In the genomic region with DNA sequence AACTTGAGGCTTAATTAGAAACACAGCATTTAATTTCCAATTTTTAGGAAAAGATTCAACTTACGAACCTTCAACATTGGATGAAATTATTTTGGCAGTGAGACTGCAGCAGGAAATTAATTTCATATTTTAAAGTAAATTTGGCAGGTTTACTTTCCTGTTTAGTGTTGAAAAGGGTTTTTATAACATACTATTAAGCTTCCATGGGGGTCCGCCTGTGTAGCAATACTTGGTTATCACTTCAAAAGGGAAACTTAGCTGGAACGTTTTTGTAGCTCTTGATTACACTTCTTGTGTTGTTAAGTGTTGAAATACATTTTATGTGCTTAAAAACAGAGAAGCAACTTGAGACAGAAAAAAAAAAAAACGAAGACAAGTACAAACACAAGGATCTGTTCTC, we compare ENCODE assay signal across 32 cellular contexts.
"Had no signal": no experiment of that assay in that cellular context is flagged by ENCODE, and none has a peak within 500 bp of the region (broad histone marks: within the 10 kb centered on the region; RNA-seq: fewer than 3 reads in every experiment).

No MANE protein-coding gene starts in this region.

- H3K9me3 ChIP-seq: Peyer's patch had no signal

- H3K27me3 ChIP-seq: cardiac muscle cell, Peyer's patch had no signal

- H3K4me2 ChIP-seq: KMS-11 had no signal

- DNase-seq: activated CD4-positive, alpha-beta memory T cell treated with anti-CD3 and anti-CD28 coated beads, Interleukin-2, amount 10 ng/mL, durations not matched to agents 7 days and 5 days; activated CD4-positive, alpha-beta T cell treated with anti-CD3 and anti-CD28 coated beads for 1 hour; activated CD4-positive, alpha-beta T cell treated with anti-CD3 and anti-CD28 coated beads for 48 hours; activated CD4-positive, CD25-positive, alpha-beta regulatory T cell; activated CD8-positive, alpha-beta memory T cell treated with anti-CD3 and anti-CD28 coated beads for 24 hours; activated CD8-positive, alpha-beta memory T cell treated with anti-CD3 and anti-CD28 coated beads, Interleukin-2, amount 10 ng/mL, durations not matched to agents 7 days and 5 days; activated CD8-positive, alpha-beta memory T cell treated with anti-CD3 and anti-CD28 coated beads, Interleukin-2, amount 50 U/mL, for 48 hours; activated effector memory CD4-positive, alpha-beta T cell treated with Interleukin-2 at 50 U/mL for 16 hours; activated naive CD4-positive, alpha-beta T cell treated with anti-CD3 and anti-CD28 coated beads, Interleukin-2, amount 10 ng/mL, durations not matched to agents 7 days and 5 days; activated naive CD8-positive, alpha-beta T cell treated with anti-CD3 and anti-CD28 coated beads, Interleukin-2, amount 50 U/mL, for 24 hours; activated T-cell treated with anti-CD3 and anti-CD28 coated beads, Interleukin-2, amount 50 U/mL, for 48 hours; anterior cingulate cortex; MM.1S; MV-4-11; NCI-H1092; NCI-H1436 treated with DMSO at 0.1 percent for 48 hours; NCI-H1694 treated with DMSO at 0.1 percent for 48 hours; NCI-H2029; NCI-H2171 treated with DMSO at 0.1 percent for 48 hours; NCI-H2227 treated with DMSO at 0.1 percent for 48 hours; NCI-H446 treated with DMSO at 0.1 percent for 48 hours; NCI-H524; Peyer's patch; RPMI8226; SIG-M5; SW 1271; T-helper 1 cell; T-helper 2 cell; T-helper 9 cell had no signal

- H3K27ac ChIP-seq: cardiac muscle cell, KMS-11, Peyer's patch, VCaP had no signal

- ATAC-seq: activated CD8-positive, alpha-beta memory T cell treated with anti-CD3 and anti-CD28 coated beads, Interleukin-2, amount 10 ng/mL, durations not matched to agents 7 days and 5 days; activated naive CD8-positive, alpha-beta T cell treated with anti-CD3 and anti-CD28 coated beads, Interleukin-2, amount 50 U/mL, for 24 hours had no signal

- H3K4me1 ChIP-seq: Peyer's patch had no signal

- H3K4me3 ChIP-seq: cardiac muscle cell, Peyer's patch had no signal

- H3K9ac ChIP-seq: KMS-11 had no signal

- H3K36me3 ChIP-seq: cardiac muscle cell, Peyer's patch had no signal
